ENCODE assay signal across 19 cellular contexts in genomic region chr1:915295-916172, GRCh38. TPM values are rescaled to one million over a fixed set of nuclear protein-coding genes. Genes with fewer than 3 reads are reported as not detected.
DNase-seq lines count a peak whose midpoint lies in the region; ATAC-seq, FAIRE-seq and TF ChIP-seq lines count a peak whose summit lies in the region.
"Had no signal": no experiment of that assay in that cellular context is flagged by ENCODE, and none has a peak within 500 bp of the region (broad histone marks: within the 10 kb centered on the region; RNA-seq: fewer than 3 reads in every experiment).

No MANE protein-coding gene starts in this region.

- intact Hi-C loops in Right ventricle myocardium inferior (cut with DNase I) (no loop called here), K562 (cut with micrococcal nuclease) (no loop called here), lower lobe of right lung (cut with DNase I) (no loop called here), uterus (cut with DNase I; ENCODE audit: low total_unique reads) (no loop called here)

- H3K9me3 ChIP-seq in right atrium auricular region (no peaks in the 10 kb centered on the region), K562 (replicated peaks; ENCODE audit: control insufficient read depth, insufficient read depth, low read depth, low read length) (no peaks in the 10 kb centered on the region), lower lobe of right lung (no peaks in the 10 kb centered on the region), uterus (no peaks in the 10 kb centered on the region), SJCRH30 (replicated peaks) (no peaks in the 10 kb centered on the region)
- H3K9me3 ChIP-seq: ascending aorta had no signal

- H3K27ac ChIP-seq in right atrium auricular region, result no peak overlapping the region
- no peak overlapping the region for H3K27ac ChIP-seq in K562 (ENCODE audit: extremely low read depth, low read depth, low read length)
- no peak overlapping the region for H3K27ac ChIP-seq in lower lobe of right lung
- H3K27ac ChIP-seq in uterus, result no peak overlapping the region
- no peak overlapping the region for H3K27ac ChIP-seq in SJCRH30
- H3K27ac ChIP-seq: ascending aorta, parathyroid adenoma had no signal

- TF ChIP-seq EP300 in K562 (IDR thresholded peaks at IDR 0.05; ENCODE audit: low read length), result no peak

- ATAC-seq in Right ventricle myocardium inferior (no peak), K562 (no peak), lower lobe of right lung (no peak), HG03139 (IDR thresholded peaks at IDR 0.05; ENCODE audit: unreplicated experiment) (no peak), WTC11 (no peak)

- H3K4me1 Mint-ChIP-seq in WTC11, result peaks cover 3% of the 10 kb centered on the region

- H3K4me3 ChIP-seq in right atrium auricular region, result no peak overlapping the region
- no peak overlapping the region for H3K4me3 ChIP-seq in K562
- no peak overlapping the region for H3K4me3 ChIP-seq in lower lobe of right lung
- H3K4me3 ChIP-seq in uterus, result no peak overlapping the region
- H3K4me3 ChIP-seq in SJCRH30, result no peak overlapping the region
- H3K4me3 ChIP-seq: ascending aorta, smooth muscle cell had no signal

- H2AFZ ChIP-seq in K562 (ENCODE audit: low read depth, low read length), result no peak overlapping the region
- H2AFZ ChIP-seq: parathyroid adenoma had no signal

- H3K9me3 Mint-ChIP-seq in WTC11, result no peaks in the 10 kb centered on the region

- WGBS in K562 (ENCODE audit: insufficient coverage, low coverage, missing lambda C conversion rate), result 26% methylated on average over 28 of the region's 28 CpGs

- peaks cover 81% of the 10 kb centered on the region for H3K27me3 Mint-ChIP-seq in WTC11 (ENCODE audit: low read depth)

- in situ Hi-C loops in K562 (cut with MboI), result no loop called here

- BruUV-seq in K562 (replicated peaks; lab: Mats Ljungman, UMichigan), result no TSS peak

- peak overlapping the region in 1 of 2 experiments; percentile 24; a peak in 1 of 4 replicates for H3K9ac ChIP-seq in K562 (ENCODE audit: insufficient read depth in 1 of 2, low read depth in 2 of 2, low read length in 2 of 2)
- H3K9ac ChIP-seq: parathyroid adenoma had no signal

- TF ChIP-seq POLR2A in K562 (conservative IDR thresholded peaks at IDR 0.05) (no peak), uterus (IDR thresholded peaks at IDR 0.05) (no peak)

- no peaks in the 10 kb centered on the region for H3K9me1 ChIP-seq in K562 (ENCODE audit: control insufficient read depth, insufficient read depth, low read length)

- no peaks in the 10 kb centered on the region for H3K79me2 ChIP-seq in K562 (ENCODE audit: control insufficient read depth, insufficient read depth, low read length)
- H3K79me2 ChIP-seq: parathyroid adenoma had no signal

- H4K20me1 ChIP-seq in K562 (replicated peaks; ENCODE audit: control insufficient read depth, insufficient read depth, low read length), result peaks cover 33% of the 10 kb centered on the region; the same call in 1 of the 2 replicates

- H3K27me3 ChIP-seq in right atrium auricular region, result no peaks in the 10 kb centered on the region
- H3K27me3 ChIP-seq in K562 (ENCODE audit: control insufficient read depth in 2 of 2, insufficient read depth in 2 of 2, low read length in 2 of 2), result peaks cover 33 to 72% of the 10 kb centered on the region in 2 experiments; a peak in 4 of 5 replicates
- H3K27me3 ChIP-seq in lower lobe of right lung (ENCODE audit: low read depth), result peaks cover 99% of the 10 kb centered on the region
- no peaks in the 10 kb centered on the region for H3K27me3 ChIP-seq in uterus
- peaks cover 51% of the 10 kb centered on the region for H3K27me3 ChIP-seq in SJCRH30
- H3K27me3 ChIP-seq: ascending aorta had no signal

- no peak overlapping the region for H3K27ac Mint-ChIP-seq in WTC11

- H3K4me1 ChIP-seq in right atrium auricular region (peaks cover 0 to 13% of the 10 kb centered on the region in 2 donors), K562 (replicated peaks in 1 of 2; ENCODE audit: control insufficient read depth in 2 of 2, insufficient read depth in 2 of 2, low read length in 2 of 2) (peaks cover 12 to 78% of the 10 kb centered on the region in 2 experiments), lower lobe of right lung (peaks cover 6% of the 10 kb centered on the region), uterus (peaks cover 0 to 25% of the 10 kb centered on the region in 2 donors), SJCRH30 (peaks cover 27% of the 10 kb centered on the region)

- no peaks in the 10 kb centered on the region for H3K36me3 Mint-ChIP-seq in WTC11
- H3K36me3 Mint-ChIP-seq: CD4-positive, alpha-beta memory T cell had no signal

- POLR2A ChIA-PET in K562 (lab: Yijun Ruan, JAX), result interaction anchor here (0.7 kb wide), 1 partner anchor 301 kb away, joined by 3 read pairs; no protein-coding TSS in a partner anchor
- POLR2A ChIA-PET in WTC11 (lab: Charles Lee), result interaction anchor here (0.7 kb wide), 1 partner anchor 27 kb away, joined by 3 read pairs; no protein-coding TSS in a partner anchor

- CTCF ChIA-PET in K562 (lab: Yijun Ruan, JAX; ENCODE audit: low intra/inter-chr PET ratio) (no interaction called here), WTC11 (lab: Charles Lee) (interaction anchor here (1.3 kb wide), 1 partner anchor 11 kb away, joined by 3 read pairs; no protein-coding TSS in a partner anchor)

- H3K36me3 ChIP-seq in right atrium auricular region (no peaks in the 10 kb centered on the region), K562 (ENCODE audit: control insufficient read depth, insufficient read depth, low read length) (no peaks in the 10 kb centered on the region), lower lobe of right lung (no peaks in the 10 kb centered on the region), uterus (no peaks in the 10 kb centered on the region), SJCRH30 (no peaks in the 10 kb centered on the region)
- H3K36me3 ChIP-seq: ascending aorta had no signal

- no peak for FAIRE-seq in K562 (lab: Jason Lieb, UNC)

- peak; percentile 48 for DNase-seq in Right ventricle myocardium inferior (ENCODE audit: missing footprints)
- no peak for DNase-seq in right atrium auricular region (ENCODE audit: low spot score)
- no peak for DNase-seq in K562 (ENCODE audit: extremely low read depth in 1 of 4, low spot score in 3 of 4)
- peak; percentile 30 for DNase-seq in lower lobe of right lung
- peak; percentile 9 to 14 for DNase-seq in uterus
- no peak for DNase-seq in SJCRH30
- no peak for DNase-seq in WTC11 (ENCODE audit: low spot score)
- DNase-seq: activated CD4-positive, alpha-beta T cell treated with anti-CD3 and anti-CD28 coated beads, Interleukin-2, amount 50 U/mL, for 1 hour; CD4-positive, alpha-beta memory T cell; DMS79 treated with DMSO at 0.1 percent for 48 hours; NCI-H1092; NCI-H510A; stimulated activated CD4-positive, alpha-beta T cell treated with anti-CD3 and anti-CD28 coated beads, Interleukin-4, amount 100 ng/mL, for 4 hours had no signal

- TF ChIP-seq RAD21 in K562 (CRISPR knock-in tag; conservative IDR thresholded peaks at IDR 0.05 in 1 of 2, IDR thresholded peaks at IDR 0.05 in 1 of 2), result no peak

- no peak overlapping the region for H3K4me3 Mint-ChIP-seq in WTC11
- H3K4me3 Mint-ChIP-seq: CD4-positive, alpha-beta memory T cell had no signal

- no peak for TF ChIP-seq CTCF in right atrium auricular region (IDR thresholded peaks at IDR 0.05)
- TF ChIP-seq CTCF in K562 (IDR thresholded peaks at IDR 0.05 in 2 of 3, conservative IDR thresholded peaks at IDR 0.05 in 1 of 3; ENCODE audit: insufficient read depth in 2 of 3, low read depth in 1 of 3, low read length in 3 of 3), result no peak
- no peak for TF ChIP-seq CTCF in lower lobe of right lung (IDR thresholded peaks at IDR 0.05)
- TF ChIP-seq CTCF in uterus (IDR thresholded peaks at IDR 0.05), result no peak
- no peak for TF ChIP-seq CTCF in WTC11 (IDR thresholded peaks at IDR 0.05)

- no peak overlapping the region for H3K4me2 ChIP-seq in K562 (ENCODE audit: insufficient read depth, low read length)

RNA-seq across cellular contexts. Expression of gene SAMD11, which starts 8.2 kb away (rescaled TPM):
- total RNA-seq in Right ventricle myocardium inferior, result 1.7 TPM
- 1 to 10 TPM; 2.7 to 6.4 TPM for total RNA-seq in right atrium auricular region
- total RNA-seq in K562 (2011; cell fraction: chromatin; rRNA removed; ENCODE audit: low replicate concordance), result 0.42 and 1.3 TPM in 2 replicates
- 1.2 and 1.8 TPM in 2 replicates for total RNA-seq in K562 (2011; cell fraction: nucleolus; rRNA removed)
- total RNA-seq in K562 (2011; cell fraction: nucleoplasm; rRNA removed), result 0.31 and 0.44 TPM in 2 replicates
- 0.41 and 0.82 TPM in 2 replicates for total RNA-seq in K562 (2014; rRNA removed)
- total RNA-seq in K562 (2014; rRNA removed; fragmentation: Illumina TruSeq; extraction: Trizol), result 0.07 TPM in 1 of 2 replicates, not detected in the other
- total RNA-seq in K562 (2015; rRNA removed; fragmentation: Illumina TruSeq; extraction: Trizol), result 0.11 and 0.26 TPM in 2 replicates
- total RNA-seq in K562 (2021), result 0.38 and 0.49 TPM in 2 replicates
- polyA plus RNA-seq in K562 (2011; rRNA removed), result 0.24 and 0.31 TPM in 2 replicates
- polyA plus RNA-seq in K562 (2011; cell fraction: cytosol; rRNA removed), result 0.37 and 0.73 TPM in 2 replicates
- 1.6 and 3.1 TPM in 2 replicates for polyA plus RNA-seq in K562 (2011; cell fraction: nucleus; rRNA removed)
- polyA plus RNA-seq in K562 (2012), result 0.36 and 0.64 TPM in 2 replicates
- not detected in 2 replicates for polyA plus RNA-seq in K562 (2014; fragmentation: Illumina TruSeq; extraction: Trizol)
- under 1 TPM in 1 of 2 experiments, not detected in 1; 0.08 TPM for polyA plus RNA-seq in K562 (2014; fragmentation: Nextera tagmentation; extraction: Ambion mirVana)
- 0.07 and 0.32 TPM in 2 replicates for polyA plus RNA-seq in K562 (2014; rRNA removed)
- polyA minus RNA-seq in K562 (2011; rRNA and poly(A)+ RNA removed), result not detected in 2 replicates
- polyA minus RNA-seq in K562 (2011; cell fraction: cytosol; rRNA and poly(A)+ RNA removed), result 1.3 and 3.5 TPM in 2 replicates
- 0.94 and 1.6 TPM in 2 replicates for polyA minus RNA-seq in K562 (2011; cell fraction: nucleus; rRNA and poly(A)+ RNA removed)
- 2.2 TPM for total RNA-seq in lower lobe of right lung
- total RNA-seq in uterus, result 10 to 100 TPM in 2 of 4 donors, 1 to 10 TPM in 2; 1.0 to 40.7 (median 13.8) TPM
- total RNA-seq in SJCRH30 (2014; rRNA removed; shearing (Covaris generic)), result 39.0 and 39.2 TPM in 2 replicates
- total RNA-seq in WTC11 (2021), result 1.7 to 2.7 TPM (median 2.3 TPM) in 3 replicates
- total RNA-seq: CD4-positive, alpha-beta memory T cell; subcutaneous adipose tissue had no signal

RNA-seq across cellular contexts. Expression of gene NOC2L, which starts 43.5 kb away (rescaled TPM):
- total RNA-seq in Right ventricle myocardium inferior (41.7 TPM), right atrium auricular region (10 to 100 TPM; 29.5 to 38.8 TPM), K562 (2014; rRNA removed) (363 and 418 TPM in 2 replicates), K562 (2014; rRNA removed; fragmentation: Illumina TruSeq; extraction: Trizol) (111 and 128 TPM in 2 replicates), K562 (2015; rRNA removed; fragmentation: Illumina TruSeq; extraction: Trizol) (214 and 216 TPM in 2 replicates), K562 (2021) (407 and 410 TPM in 2 replicates), lower lobe of right lung (46.5 TPM), uterus (10 to 100 TPM; 21.8 to 58.8 (median 37.5) TPM), WTC11 (2021) (149 to 182 TPM (median 150 TPM) in 3 replicates)
- total RNA-seq in K562 (2011; cell fraction: chromatin; rRNA removed; ENCODE audit: low replicate concordance), result 185 and 348 TPM in 2 replicates
- 202 and 208 TPM in 2 replicates for total RNA-seq in K562 (2011; cell fraction: nucleolus; rRNA removed)
- total RNA-seq in K562 (2011; cell fraction: nucleoplasm; rRNA removed), result 191 and 196 TPM in 2 replicates
- polyA plus RNA-seq in K562 (2011; rRNA removed) (86.6 and 118 TPM in 2 replicates), K562 (2014; fragmentation: Illumina TruSeq; extraction: Trizol) (200 and 279 TPM in 2 replicates), K562 (2014; fragmentation: Nextera tagmentation; extraction: Ambion mirVana) (1 to 10 TPM; 4.0 to 9.7 TPM), K562 (2014; rRNA removed) (260 and 299 TPM in 2 replicates)
- 166 and 242 TPM in 2 replicates for polyA plus RNA-seq in K562 (2011; cell fraction: cytosol; rRNA removed)
- polyA plus RNA-seq in K562 (2011; cell fraction: nucleus; rRNA removed), result 153 and 201 TPM in 2 replicates
- polyA plus RNA-seq in K562 (2012), result 162 and 252 TPM in 2 replicates
- 113 and 170 TPM in 2 replicates for polyA minus RNA-seq in K562 (2011; rRNA and poly(A)+ RNA removed)
- polyA minus RNA-seq in K562 (2011; cell fraction: cytosol; rRNA and poly(A)+ RNA removed), result 169 and 187 TPM in 2 replicates
- polyA minus RNA-seq in K562 (2011; cell fraction: nucleus; rRNA and poly(A)+ RNA removed), result 36.1 and 52.3 TPM in 2 replicates
- total RNA-seq in SJCRH30 (2014; rRNA removed; shearing (Covaris generic)), result 147 and 150 TPM in 2 replicates

RNA-seq across cellular contexts. Expression of gene KLHL17, which starts 44.9 kb away (rescaled TPM):
- total RNA-seq in Right ventricle myocardium inferior (7.0 TPM), right atrium auricular region (1 to 10 TPM; 2.4 to 2.9 TPM), K562 (2014; rRNA removed) (30.7 and 30.8 TPM in 2 replicates), K562 (2014; rRNA removed; fragmentation: Illumina TruSeq; extraction: Trizol) (1.5 and 2.9 TPM in 2 replicates), K562 (2015; rRNA removed; fragmentation: Illumina TruSeq; extraction: Trizol) (13.0 and 16.3 TPM in 2 replicates), K562 (2021) (58.1 and 71.4 TPM in 2 replicates), lower lobe of right lung (17.0 TPM), uterus (10 to 100 TPM in 2 of 4 donors, 1 to 10 TPM in 2; 1.8 to 15.3 (median 9.6) TPM), WTC11 (2021) (46.2 to 66.9 TPM (median 47.2 TPM) in 3 replicates)
- total RNA-seq in K562 (2011; cell fraction: chromatin; rRNA removed; ENCODE audit: low replicate concordance), result 105 and 413 TPM in 2 replicates
- 347 and 361 TPM in 2 replicates for total RNA-seq in K562 (2011; cell fraction: nucleolus; rRNA removed)
- total RNA-seq in K562 (2011; cell fraction: nucleoplasm; rRNA removed), result 167 and 188 TPM in 2 replicates
- polyA plus RNA-seq in K562 (2011; rRNA removed) (18.6 and 49.7 TPM in 2 replicates), K562 (2014; fragmentation: Illumina TruSeq; extraction: Trizol) (7.2 and 22.1 TPM in 2 replicates), K562 (2014; fragmentation: Nextera tagmentation; extraction: Ambion mirVana) (under 1 TPM; 0.14 to 0.55 TPM), K562 (2014; rRNA removed) (67.3 and 84.8 TPM in 2 replicates)
- 22.8 and 35.9 TPM in 2 replicates for polyA plus RNA-seq in K562 (2011; cell fraction: cytosol; rRNA removed)
- 819 and 946 TPM in 2 replicates for polyA plus RNA-seq in K562 (2011; cell fraction: nucleus; rRNA removed)
- 31.2 and 45.6 TPM in 2 replicates for polyA plus RNA-seq in K562 (2012)
- 3.4 and 5.1 TPM in 2 replicates for polyA minus RNA-seq in K562 (2011; rRNA and poly(A)+ RNA removed)
- 8.9 and 14.1 TPM in 2 replicates for polyA minus RNA-seq in K562 (2011; cell fraction: cytosol; rRNA and poly(A)+ RNA removed)
- polyA minus RNA-seq in K562 (2011; cell fraction: nucleus; rRNA and poly(A)+ RNA removed), result 72.0 and 97.5 TPM in 2 replicates
- total RNA-seq in SJCRH30 (2014; rRNA removed; shearing (Covaris generic)), result 8.4 and 15.1 TPM in 2 replicates

RNA-seq across cellular contexts. Expression of gene PLEKHN1, which starts 50.7 kb away (rescaled TPM):
- total RNA-seq in Right ventricle myocardium inferior, result not detected
- total RNA-seq in right atrium auricular region, result under 1 TPM in 1 of 2 donors, not detected in 1; 0.59 TPM
- 0.99 and 3.5 TPM in 2 replicates for total RNA-seq in K562 (2011; cell fraction: chromatin; rRNA removed; ENCODE audit: low replicate concordance)
- 1.2 and 2.6 TPM in 2 replicates for total RNA-seq in K562 (2011; cell fraction: nucleolus; rRNA removed)
- 0.88 and 1.6 TPM in 2 replicates for total RNA-seq in K562 (2011; cell fraction: nucleoplasm; rRNA removed)
- total RNA-seq in K562 (2014; rRNA removed), result 0.09 and 0.69 TPM in 2 replicates
- total RNA-seq in K562 (2014; rRNA removed; fragmentation: Illumina TruSeq; extraction: Trizol), result 0.07 TPM in 1 of 2 replicates, not detected in the other
- 0.11 and 0.18 TPM in 2 replicates for total RNA-seq in K562 (2015; rRNA removed; fragmentation: Illumina TruSeq; extraction: Trizol)
- 1.2 and 1.5 TPM in 2 replicates for total RNA-seq in K562 (2021)
- polyA plus RNA-seq in K562 (2011; rRNA removed), result 0.13 and 0.34 TPM in 2 replicates
- polyA plus RNA-seq in K562 (2011; cell fraction: cytosol; rRNA removed), result 0.12 and 0.37 TPM in 2 replicates
- 2.6 and 3.6 TPM in 2 replicates for polyA plus RNA-seq in K562 (2011; cell fraction: nucleus; rRNA removed)
- polyA plus RNA-seq in K562 (2012), result 0.47 and 1.4 TPM in 2 replicates
- polyA plus RNA-seq in K562 (2014; fragmentation: Illumina TruSeq; extraction: Trizol), result 0.13 and 0.69 TPM in 2 replicates
- not detected for polyA plus RNA-seq in K562 (2014; fragmentation: Nextera tagmentation; extraction: Ambion mirVana)
- polyA plus RNA-seq in K562 (2014; rRNA removed), result 0.52 and 0.80 TPM in 2 replicates
- not detected in 2 replicates for polyA minus RNA-seq in K562 (2011; rRNA and poly(A)+ RNA removed)
- polyA minus RNA-seq in K562 (2011; cell fraction: cytosol; rRNA and poly(A)+ RNA removed), result 0.55 TPM in 1 of 2 replicates, not detected in the other
- 1.3 and 1.8 TPM in 2 replicates for polyA minus RNA-seq in K562 (2011; cell fraction: nucleus; rRNA and poly(A)+ RNA removed)
- 1.2 TPM for total RNA-seq in lower lobe of right lung
- 1 to 10 TPM in 1 of 4 donors, not detected in 3; 1.1 TPM for total RNA-seq in uterus
- 0.04 and 0.05 TPM in 2 replicates for total RNA-seq in SJCRH30 (2014; rRNA removed; shearing (Covaris generic))
- 2.9 to 3.4 TPM (median 3.0 TPM) in 3 replicates for total RNA-seq in WTC11 (2021)
- total RNA-seq: ascending aorta, cerebellum had no signal

Comparison
In these comparisons a context has a peak if more than half of its experiments do, and no peak if none do; other contexts are left out.
1. DNase-seq: peak in Right ventricle myocardium inferior (single experiment), lower lobe of right lung (single experiment) and uterus (2 of 2); none in right atrium auricular region (single experiment), K562 (0 of 4), SJCRH30 (0 of 2) and WTC11 (single experiment).